19 cellular contexts compared by ENCODE assay signal in genomic region chr2:79630972-79631551, GRCh38.
A peak's percentile ranks its signal among the peaks of the same experiment; 100 is the strongest.
DNase-seq lines count a peak whose midpoint lies in the region; ATAC-seq, FAIRE-seq and TF ChIP-seq lines count a peak whose summit lies in the region.
"Had no signal": no experiment of that assay in that cellular context is flagged by ENCODE, and none has a peak within 500 bp of the region (broad histone marks: within the 10 kb centered on the region; RNA-seq: fewer than 3 reads in every experiment).

No MANE protein-coding gene starts in this region.

- H3K9me2 ChIP-seq in hepatocyte (replicated peaks; ENCODE audit: insufficient read depth), result no peaks in the 10 kb centered on the region

- POLR2A ChIA-PET in A549 (lab: Yijun Ruan, JAX), result no interaction called here

- no peak for TF ChIP-seq POLR2A in A549 (IDR thresholded peaks at IDR 0.05; ENCODE audit: low read length)

- no peak overlapping the region for H3K4me3 Mint-ChIP-seq in activated CD8-positive, alpha-beta memory T cell treated with anti-CD3 and anti-CD28 coated beads, Interleukin-2, amount 10 ng/mL, durations not matched to agents 7 days and 5 days
- H3K4me3 Mint-ChIP-seq: CD14-positive monocyte; CD8-positive, alpha-beta T cell; H9 had no signal

- WGBS in A549 (ENCODE audit: missing lambda C conversion rate), result 4% methylated on average over 7 of the region's 7 CpGs
- 43% methylated on average over 7 of the region's 7 CpGs for WGBS in hepatocyte (ENCODE audit: low lambda C conversion rate, missing lambda C conversion rate)

- H3K4me1 Mint-ChIP-seq in activated CD8-positive, alpha-beta memory T cell treated with anti-CD3 and anti-CD28 coated beads, Interleukin-2, amount 10 ng/mL, durations not matched to agents 7 days and 5 days, result no peaks in the 10 kb centered on the region
- H3K4me1 Mint-ChIP-seq: CD14-positive monocyte had no signal

- intact Hi-C loops in lower lobe of right lung (cut with DNase I), result no loop called here

- no peaks in the 10 kb centered on the region for H4K20me1 ChIP-seq in hepatocyte (ENCODE audit: insufficient read depth, poor library complexity, severe bottlenecking)

- H3K9me3 ChIP-seq in A549 (peaks cover 13% of the 10 kb centered on the region; the same call in 1 of the 3 replicates), hepatocyte (ENCODE audit: low read depth) (no peaks in the 10 kb centered on the region), lower lobe of right lung (no peaks in the 10 kb centered on the region)

- no peak overlapping the region for H2AFZ ChIP-seq in hepatocyte

- H3K4me1 ChIP-seq in A549 (peaks cover 16% of the 10 kb centered on the region), hepatocyte (ENCODE audit: insufficient read depth) (no peaks in the 10 kb centered on the region), lower lobe of right lung (no peaks in the 10 kb centered on the region)

- ATAC-seq in A549 (peak; percentile 75 to 79), lower lobe of right lung (peak; percentile 34 to 74), HG03025 (IDR thresholded peaks at IDR 0.05; ENCODE audit: low FRiP score, unreplicated experiment) (no peak)
- ATAC-seq in activated CD8-positive, alpha-beta memory T cell treated with anti-CD3 and anti-CD28 coated beads, Interleukin-2, amount 10 ng/mL, durations not matched to agents 7 days and 5 days, result no peak
- ATAC-seq: CD8-positive, alpha-beta T cell had no signal

- no peak for FAIRE-seq in A549 (lab: Jason Lieb, UNC)
- FAIRE-seq: D721Med, GM12892, HTR-8/SVneo had no signal

- DNase-seq in A549 (ENCODE audit: low read depth in 1 of 2, low spot score in 1 of 2) (peak in 1 of 2 experiments; percentile 59), ELR (ENCODE audit: low read depth) (peak; percentile 11), hepatocyte (ENCODE audit: low spot score) (peak; percentile 41), lower lobe of right lung (no peak), glomerular visceral epithelial cell (ENCODE audit: extremely low spot score) (no peak)
- no peak for DNase-seq in activated CD8-positive, alpha-beta memory T cell treated with anti-CD3 and anti-CD28 coated beads, Interleukin-2, amount 10 ng/mL, durations not matched to agents 7 days and 5 days
- DNase-seq: CD8-positive, alpha-beta T cell; COR-L47; DMS153; DMS79 treated with DMSO at 0.1 percent for 48 hours; EL; GDM1; GOT3; H9 had no signal

- no peaks in the 10 kb centered on the region for H3K79me2 ChIP-seq in hepatocyte

- peak overlapping the region; percentile 77 for H3K4me2 ChIP-seq in A549
- H3K4me2 ChIP-seq in hepatocyte, result peak overlapping the region; percentile 6

- no peak overlapping the region for H3K27ac Mint-ChIP-seq in activated CD8-positive, alpha-beta memory T cell treated with anti-CD3 and anti-CD28 coated beads, Interleukin-2, amount 10 ng/mL, durations not matched to agents 7 days and 5 days
- H3K27ac Mint-ChIP-seq: CD8-positive, alpha-beta T cell; H9 had no signal

- no peaks in the 10 kb centered on the region for H3K27me3 Mint-ChIP-seq in activated CD8-positive, alpha-beta memory T cell treated with anti-CD3 and anti-CD28 coated beads, Interleukin-2, amount 10 ng/mL, durations not matched to agents 7 days and 5 days

- CTCF ChIA-PET in A549 (lab: Yijun Ruan, JAX), result interaction anchor here (1.5 kb wide), 1 partner anchor 291 kb away, joined by 3 read pairs; no protein-coding TSS in a partner anchor
- CTCF ChIA-PET in activated CD8-positive, alpha-beta memory T cell treated with anti-CD3 and anti-CD28 coated beads, Interleukin-2, amount 10 ng/mL, durations not matched to agents 7 days and 5 days (lab: Charles Lee), result no interaction called here

- H3K36me3 Mint-ChIP-seq in activated CD8-positive, alpha-beta memory T cell treated with anti-CD3 and anti-CD28 coated beads, Interleukin-2, amount 10 ng/mL, durations not matched to agents 7 days and 5 days, result no peaks in the 10 kb centered on the region
- H3K36me3 Mint-ChIP-seq: CD14-positive monocyte; CD8-positive, alpha-beta T cell had no signal

- H3K9me3 Mint-ChIP-seq in activated CD8-positive, alpha-beta memory T cell treated with anti-CD3 and anti-CD28 coated beads, Interleukin-2, amount 10 ng/mL, durations not matched to agents 7 days and 5 days (ENCODE audit: low read depth), result peaks cover 18% of the 10 kb centered on the region
- H3K9me3 Mint-ChIP-seq: H9 had no signal

- no peak for TF ChIP-seq RAD21 in A549 (conservative IDR thresholded peaks at IDR 0.05 in 1 of 2, IDR thresholded peaks at IDR 0.05 in 1 of 2)

- H3K4me3 ChIP-seq in A549 (no peak overlapping the region; the same call in 2 of the 3 replicates), hepatocyte (no peak overlapping the region), lower lobe of right lung (no peak overlapping the region)

- peak overlapping the region; percentile 69 to 79 for H3K27ac ChIP-seq in A549
- peak overlapping the region; percentile 58 for H3K27ac ChIP-seq in hepatocyte
- no peak overlapping the region for H3K27ac ChIP-seq in lower lobe of right lung

- TF ChIP-seq CTCF in A549 (IDR thresholded peaks at IDR 0.05) (no peak), hepatocyte (IDR thresholded peaks at IDR 0.05; ENCODE audit: poor library complexity) (no peak), lower lobe of right lung (IDR thresholded peaks at IDR 0.05) (no peak)

- H3K27me3 ChIP-seq in hepatocyte (no peaks in the 10 kb centered on the region), lower lobe of right lung (ENCODE audit: low read depth) (no peaks in the 10 kb centered on the region)

- H3K36me3 ChIP-seq in hepatocyte (replicated peaks; ENCODE audit: insufficient read depth, low read depth) (no peaks in the 10 kb centered on the region), lower lobe of right lung (no peaks in the 10 kb centered on the region)

- peak in 1 of 2 experiments; percentile 18; a peak in 2 of 5 replicates for TF ChIP-seq EP300 in A549 (IDR thresholded peaks at IDR 0.05)

TF ChIP-seq in A549, 52 proteins besides CTCF, POLR2A, EP300 and RAD21 (continues in another document):
- TF ChIP-seq SREBF2 (IDR thresholded peaks at IDR 0.05) (no peak), HMGXB4 (CRISPR knock-in tag; IDR thresholded peaks at IDR 0.05; ENCODE audit: borderline replicate concordance) (no peak), KDM5A (IDR thresholded peaks at IDR 0.05) (no peak), CHD4 (IDR thresholded peaks at IDR 0.05; ENCODE audit: borderline replicate concordance) (no peak), BCL3 (IDR thresholded peaks at IDR 0.05) (no peak), JUNB (IDR thresholded peaks at IDR 0.05) (peak; percentile 56; the same call in 1 of the 2 replicates), ZC3H11A (IDR thresholded peaks at IDR 0.05) (no peak), EHF (CRISPR knock-in tag; IDR thresholded peaks at IDR 0.05) (no peak), RFX5 (IDR thresholded peaks at IDR 0.05) (no peak), MYC (IDR thresholded peaks at IDR 0.05; ENCODE audit: borderline replicate concordance, low read length) (no peak), FOSL2 (IDR thresholded peaks at IDR 0.05) (no peak), FOSL2 (CRISPR knock-in tag; IDR thresholded peaks at IDR 0.05) (0 out of 2 replicates have a peak, but pooled peaks have one; percentile 4), HOXB13 (CRISPR knock-in tag; IDR thresholded peaks at IDR 0.05; ENCODE audit: low read depth) (no peak), EHMT2 (IDR thresholded peaks at IDR 0.05; ENCODE audit: low read depth) (no peak), JUN (IDR thresholded peaks at IDR 0.05) (no peak), PHF8 (IDR thresholded peaks at IDR 0.05; ENCODE audit: borderline replicate concordance, low read depth) (no peak), CEBPB (IDR thresholded peaks at IDR 0.05) (0 out of 4 replicates have a peak, but pooled peaks of 1 of the 2 experiments have one; percentile 33), CBX8 (IDR thresholded peaks at IDR 0.05) (no peak), RNF2 (IDR thresholded peaks at IDR 0.05; ENCODE audit: borderline replicate concordance, low read depth) (no peak), MAX (IDR thresholded peaks at IDR 0.05) (no peak), MAZ (IDR thresholded peaks at IDR 0.05; ENCODE audit: borderline replicate concordance, low read depth, low read length) (no peak), FOXS1 (CRISPR knock-in tag; IDR thresholded peaks at IDR 0.05) (no peak), HDAC2 (IDR thresholded peaks at IDR 0.05) (no peak), E2F6 (IDR thresholded peaks at IDR 0.05; ENCODE audit: borderline replicate concordance, low read depth) (no peak)

Comparison
In these comparisons a context has a peak if more than half of its experiments do, and no peak if none do; other contexts are left out.
1. ATAC-seq: peak in A549 (2 of 2) and lower lobe of right lung (2 of 2); none in activated CD8-positive, alpha-beta memory T cell treated with anti-CD3 and anti-CD28 coated beads, Interleukin-2, amount 10 ng/mL, durations not matched to agents 7 days and 5 days (single experiment) and HG03025 (single experiment).
2. DNase-seq: peak in ELR (single experiment) and hepatocyte (single experiment); none in lower lobe of right lung (single experiment), activated CD8-positive, alpha-beta memory T cell treated with anti-CD3 and anti-CD28 coated beads, Interleukin-2, amount 10 ng/mL, durations not matched to agents 7 days and 5 days (single experiment) and glomerular visceral epithelial cell (single experiment).